ENCODE assay signal across 8 cellular contexts in genomic region chr19:2059422-2060201, GRCh38. TPM values are rescaled to one million over a fixed set of nuclear protein-coding genes. Genes with fewer than 3 reads are reported as not detected.
DNase-seq lines count a peak whose midpoint lies in the region; ATAC-seq and TF ChIP-seq lines count a peak whose summit lies in the region.

No MANE protein-coding gene starts in this region.

- no peaks in the 10 kb centered on the region for H3K36me3 ChIP-seq in CD8-positive, alpha-beta memory T cell (ENCODE audit: insufficient read depth, low read length)
- H3K36me3 ChIP-seq in Loucy (ENCODE audit: insufficient read depth, low read length) = no peaks in the 10 kb centered on the region
- no peaks in the 10 kb centered on the region for H3K36me3 ChIP-seq in heart left ventricle
- H3K36me3 ChIP-seq in psoas muscle (ENCODE audit: insufficient read depth in 1 of 2, low read depth in 1 of 2) = no peaks in the 10 kb centered on the region

- no peaks in the 10 kb centered on the region for H4K20me1 ChIP-seq in Loucy (ENCODE audit: insufficient read depth, low read length, poor library complexity, severe bottlenecking)

- intact Hi-C loops in activated T-helper 2 cell treated with anti-CD3 and anti-CD28 coated beads, Interferon-gamma antibody, Interleukin-2, Interleukin-4, amounts not matched to agents 10 μg/mL and 5 μg/mL and 100 μg/mL, durations not matched to agents 14 hours and 24 hours and 36 hours (cut with micrococcal nuclease) = loop anchor here (5.0 kb wide), 1 partner anchor 38 kb away; the partner anchor contains the start of genes IZUMO4 and MOB3A
- intact Hi-C loops in heart left ventricle (cut with DNase I) (loop anchor here in 2 of 10 donors (10.0 kb wide), 2 partner anchors 195 to 785 kb away; partner anchors contain the start of genes FAM174C (in 1 of the 2) and KLF16 (in 1 of the 2)), psoas muscle (cut with DNase I) (no loop called here)

- H3K27ac Mint-ChIP-seq in CD8-positive, alpha-beta memory T cell = peak overlapping the region; percentile 96 to 100 (median 98)
- peak overlapping the region; percentile 97 for H3K27ac Mint-ChIP-seq in activated T-helper 2 cell treated with anti-CD3 and anti-CD28 coated beads, Interferon-gamma antibody, Interleukin-2, Interleukin-4, amounts not matched to agents 10 μg/mL and 5 μg/mL and 100 μg/mL, durations not matched to agents 14 hours and 24 hours and 36 hours

- no peak for DNase-seq in CD8-positive, alpha-beta memory T cell
- no peak for DNase-seq in activated T-helper 2 cell treated with anti-CD3 and anti-CD28 coated beads, Interferon-gamma antibody, Interleukin-2, Interleukin-4, amounts not matched to agents 10 μg/mL and 5 μg/mL and 100 μg/mL, durations not matched to agents 14 hours and 24 hours and 36 hours (ENCODE audit: low spot score)
- DNase-seq in heart left ventricle = peak in 4 of 5 donors; percentile 60 to 83 (median 78)
- peak; percentile 85 to 94 for DNase-seq in psoas muscle
- no peak for DNase-seq in SKM-1 treated with dmso at 0.1 percent for 144 hours (lab: John Stamatoyannopoulos, UW; ENCODE audit: unreplicated experiment)
- no peak for DNase-seq in 8988T

- H3K4me1 Mint-ChIP-seq in CD8-positive, alpha-beta memory T cell = peaks cover 36 to 67% (median 45%) of the 10 kb centered on the region in 3 donors
- peaks cover 34% of the 10 kb centered on the region for H3K4me1 Mint-ChIP-seq in activated T-helper 2 cell treated with anti-CD3 and anti-CD28 coated beads, Interferon-gamma antibody, Interleukin-2, Interleukin-4, amounts not matched to agents 10 μg/mL and 5 μg/mL and 100 μg/mL, durations not matched to agents 14 hours and 24 hours and 36 hours (ENCODE audit: low read depth)

- peak overlapping the region; percentile 88 for H3K4me3 ChIP-seq in CD8-positive, alpha-beta memory T cell (ENCODE audit: low read length)
- peak overlapping the region; percentile 96 for H3K4me3 ChIP-seq in Loucy (ENCODE audit: low read length, poor library complexity, severe bottlenecking)
- peak overlapping the region in 7 of 12 donors; percentile 11 to 84 (median 67) for H3K4me3 ChIP-seq in heart left ventricle
- peak overlapping the region; percentile 79 for H3K4me3 ChIP-seq in psoas muscle

- H3K36me3 Mint-ChIP-seq in CD8-positive, alpha-beta memory T cell = peaks cover 0 to 7% (median 0%) of the 10 kb centered on the region in 3 donors
- H3K36me3 Mint-ChIP-seq in activated T-helper 2 cell treated with anti-CD3 and anti-CD28 coated beads, Interferon-gamma antibody, Interleukin-2, Interleukin-4, amounts not matched to agents 10 μg/mL and 5 μg/mL and 100 μg/mL, durations not matched to agents 14 hours and 24 hours and 36 hours (ENCODE audit: low read depth) = no peaks in the 10 kb centered on the region

- H3K79me2 ChIP-seq in Loucy (ENCODE audit: insufficient read depth, low read length) = peaks cover 43% of the 10 kb centered on the region

- peak in 1 of 2 donors; percentile 58 for TF ChIP-seq POLR2A in heart left ventricle (IDR thresholded peaks at IDR 0.05)

- 41 to 50% (median 45%) methylated on average over 12 to 24 of the region's 24 CpGs for WGBS in heart left ventricle, 4 donors
- 18 to 31% (median 22%) methylated on average over 21 to 24 of the region's 24 CpGs for WGBS in psoas muscle, 3 donors

- no peaks in the 10 kb centered on the region for H3K27me3 ChIP-seq in CD8-positive, alpha-beta memory T cell (ENCODE audit: insufficient read depth, low read length, poor library complexity, severe bottlenecking)
- H3K27me3 ChIP-seq in Loucy (ENCODE audit: insufficient read depth, low read length, poor library complexity, severe bottlenecking) (no peaks in the 10 kb centered on the region), heart left ventricle (no peaks in the 10 kb centered on the region), psoas muscle (ENCODE audit: insufficient read depth in 3 of 3, low read length in 2 of 3) (no peaks in the 10 kb centered on the region)

- ATAC-seq in heart left ventricle (peak; percentile 5 to 32 (median 26)), psoas muscle (peak; percentile 71 to 80 (median 71)), GM21576 (IDR thresholded peaks at IDR 0.05; ENCODE audit: unreplicated experiment) (no peak)

- no peaks in the 10 kb centered on the region for H3K9me3 Mint-ChIP-seq in CD8-positive, alpha-beta memory T cell
- no peaks in the 10 kb centered on the region for H3K9me3 Mint-ChIP-seq in activated T-helper 2 cell treated with anti-CD3 and anti-CD28 coated beads, Interferon-gamma antibody, Interleukin-2, Interleukin-4, amounts not matched to agents 10 μg/mL and 5 μg/mL and 100 μg/mL, durations not matched to agents 14 hours and 24 hours and 36 hours

- peak overlapping the region; percentile 88 to 96 (median 90) for H3K4me3 Mint-ChIP-seq in CD8-positive, alpha-beta memory T cell
- H3K4me3 Mint-ChIP-seq in activated T-helper 2 cell treated with anti-CD3 and anti-CD28 coated beads, Interferon-gamma antibody, Interleukin-2, Interleukin-4, amounts not matched to agents 10 μg/mL and 5 μg/mL and 100 μg/mL, durations not matched to agents 14 hours and 24 hours and 36 hours (ENCODE audit: low read depth) = peak overlapping the region; percentile 93

- H3K27ac ChIP-seq in CD8-positive, alpha-beta memory T cell (ENCODE audit: low read depth, low read length) = peak overlapping the region; percentile 97
- H3K27ac ChIP-seq in heart left ventricle = peak overlapping the region; percentile 97 to 100 (median 100)
- peak overlapping the region; percentile 97 for H3K27ac ChIP-seq in psoas muscle

- POLR2A ChIA-PET in CD8-positive, alpha-beta memory T cell (lab: Charles Lee) = interaction anchor here (1.2 kb wide), 1 partner anchor 40 kb away, joined by 4 read pairs; no protein-coding TSS in a partner anchor

- H3K9me3 ChIP-seq in CD8-positive, alpha-beta memory T cell (ENCODE audit: low read length) = no peaks in the 10 kb centered on the region
- no peaks in the 10 kb centered on the region for H3K9me3 ChIP-seq in Loucy (ENCODE audit: insufficient read depth, low read depth, low read length)
- H3K9me3 ChIP-seq in heart left ventricle = no peaks in the 10 kb centered on the region
- no peaks in the 10 kb centered on the region for H3K9me3 ChIP-seq in psoas muscle

- peak overlapping the region; percentile 88 for H3K4me2 ChIP-seq in Loucy (ENCODE audit: low read depth, low read length, poor library complexity, severe bottlenecking)

- peak overlapping the region; percentile 93 for H3K9ac ChIP-seq in Loucy (ENCODE audit: low read depth, low read length, poor library complexity, severe bottlenecking)

- H3K9me2 ChIP-seq in Loucy (replicated peaks; ENCODE audit: low read depth, low read length) = no peaks in the 10 kb centered on the region

- no peaks in the 10 kb centered on the region for H3F3A ChIP-seq in Loucy (ENCODE audit: low read depth)

- CTCF ChIA-PET in CD8-positive, alpha-beta memory T cell (lab: Charles Lee) = interaction anchor here (0.8 to 1.0 kb wide), 2 partner anchors 8 to 11 kb away, joined by 3 read pairs; no protein-coding TSS in a partner anchor

- H2AFZ ChIP-seq in Loucy (ENCODE audit: low read length) = no peak overlapping the region

- H3K27me3 Mint-ChIP-seq in CD8-positive, alpha-beta memory T cell = no peaks in the 10 kb centered on the region
- H3K27me3 Mint-ChIP-seq in activated T-helper 2 cell treated with anti-CD3 and anti-CD28 coated beads, Interferon-gamma antibody, Interleukin-2, Interleukin-4, amounts not matched to agents 10 μg/mL and 5 μg/mL and 100 μg/mL, durations not matched to agents 14 hours and 24 hours and 36 hours (ENCODE audit: low read depth) = no peaks in the 10 kb centered on the region

- peaks cover 68% of the 10 kb centered on the region for H3K4me1 ChIP-seq in CD8-positive, alpha-beta memory T cell (ENCODE audit: insufficient read depth, low read length)
- H3K4me1 ChIP-seq in Loucy (ENCODE audit: insufficient read depth, low read length, poor library complexity, severe bottlenecking) = peaks cover 50% of the 10 kb centered on the region
- H3K4me1 ChIP-seq in heart left ventricle = peaks cover 10 to 72% (median 58%) of the 10 kb centered on the region in 12 donors
- peaks cover 63% of the 10 kb centered on the region for H3K4me1 ChIP-seq in psoas muscle

- no peak for TF ChIP-seq CTCF in Loucy (conservative IDR thresholded peaks at IDR 0.05; ENCODE audit: low read length)
- TF ChIP-seq CTCF in heart left ventricle (IDR thresholded peaks at IDR 0.05) = no peak
- no peak for TF ChIP-seq CTCF in psoas muscle (IDR thresholded peaks at IDR 0.05)

RNA-seq across cellular contexts. Expression of gene MKNK2, which starts 8.6 kb away (rescaled TPM):
- 100 to 1,000 TPM; 137 to 147 TPM for total RNA-seq in CD8-positive, alpha-beta memory T cell
- polyA plus RNA-seq in CD8-positive, alpha-beta memory T cell = 50.8 TPM
- 161 and 176 TPM in 2 replicates for total RNA-seq in activated T-helper 2 cell treated with anti-CD3 and anti-CD28 coated beads, Interferon-gamma antibody, Interleukin-2, Interleukin-4, amounts not matched to agents 10 μg/mL and 5 μg/mL and 100 μg/mL, durations not matched to agents 14 hours and 24 hours and 36 hours
- total RNA-seq in heart left ventricle = 100 to 1,000 TPM; 129 to 318 (median 155) TPM
- 100 to 1,000 TPM; 110 to 197 TPM for polyA plus RNA-seq in heart left ventricle
- 1,000 to 10,000 TPM in 2 of 4 donors, 100 to 1,000 TPM in 2; 793 to 2,795 (median 946) TPM for total RNA-seq in psoas muscle
- polyA plus RNA-seq in psoas muscle = 1,000 to 10,000 TPM in 2 of 3 donors, 100 to 1,000 TPM in 1; 888 to 1,268 (median 1,190) TPM

RNA-seq across cellular contexts. Expression of gene MOB3A, which starts 36.5 kb away (rescaled TPM):
- 100 to 1,000 TPM; 171 to 188 TPM for total RNA-seq in CD8-positive, alpha-beta memory T cell
- 106 TPM for polyA plus RNA-seq in CD8-positive, alpha-beta memory T cell
- 175 and 181 TPM in 2 replicates for total RNA-seq in activated T-helper 2 cell treated with anti-CD3 and anti-CD28 coated beads, Interferon-gamma antibody, Interleukin-2, Interleukin-4, amounts not matched to agents 10 μg/mL and 5 μg/mL and 100 μg/mL, durations not matched to agents 14 hours and 24 hours and 36 hours
- total RNA-seq in heart left ventricle = 10 to 100 TPM; 10.8 to 32.3 (median 16.7) TPM
- polyA plus RNA-seq in heart left ventricle = 10 to 100 TPM in 1 of 2 donors, 1 to 10 TPM in 1; 7.1 to 18.6 TPM
- total RNA-seq in psoas muscle = 10 to 100 TPM in 3 of 4 donors, 1 to 10 TPM in 1; 9.9 to 19.8 (median 17.2) TPM
- 10 to 100 TPM in 2 of 3 donors, 1 to 10 TPM in 1; 8.3 to 13.5 (median 11.3) TPM for polyA plus RNA-seq in psoas muscle

RNA-seq across cellular contexts. Expression of gene IZUMO4, which starts 37.1 kb away (rescaled TPM):
- 1 to 10 TPM; 8.9 to 9.7 TPM for total RNA-seq in CD8-positive, alpha-beta memory T cell
- polyA plus RNA-seq in CD8-positive, alpha-beta memory T cell = 0.58 TPM
- 7.6 and 9.5 TPM in 2 replicates for total RNA-seq in activated T-helper 2 cell treated with anti-CD3 and anti-CD28 coated beads, Interferon-gamma antibody, Interleukin-2, Interleukin-4, amounts not matched to agents 10 μg/mL and 5 μg/mL and 100 μg/mL, durations not matched to agents 14 hours and 24 hours and 36 hours
- 1 to 10 TPM in 8 of 9 donors, not detected in 1; 1.7 to 6.2 (median 2.3) TPM for total RNA-seq in heart left ventricle
- polyA plus RNA-seq in heart left ventricle = 1 to 10 TPM; 4.4 to 5.8 TPM
- total RNA-seq in psoas muscle = 1 to 10 TPM in 3 of 4 donors, under 1 TPM in 1; 0.89 to 2.8 (median 1.4) TPM
- 1 to 10 TPM in 2 of 3 donors, under 1 TPM in 1; 0.69 to 3.0 (median 2.0) TPM for polyA plus RNA-seq in psoas muscle

RNA-seq across cellular contexts. Expression of gene BTBD2, which starts 44.1 kb away (rescaled TPM):
- 10 to 100 TPM; 18.6 to 22.5 TPM for total RNA-seq in CD8-positive, alpha-beta memory T cell
- 5.3 TPM for polyA plus RNA-seq in CD8-positive, alpha-beta memory T cell
- total RNA-seq in activated T-helper 2 cell treated with anti-CD3 and anti-CD28 coated beads, Interferon-gamma antibody, Interleukin-2, Interleukin-4, amounts not matched to agents 10 μg/mL and 5 μg/mL and 100 μg/mL, durations not matched to agents 14 hours and 24 hours and 36 hours = 41.3 and 47.0 TPM in 2 replicates
- total RNA-seq in heart left ventricle = 10 to 100 TPM; 47.3 to 81.8 (median 52.6) TPM
- polyA plus RNA-seq in heart left ventricle = 10 to 100 TPM; 39.4 to 46.2 TPM
- 10 to 100 TPM; 56.3 to 68.4 (median 61.9) TPM for total RNA-seq in psoas muscle
- polyA plus RNA-seq in psoas muscle = 10 to 100 TPM; 30.1 to 49.0 (median 36.6) TPM

Comparison
In these comparisons a context has a peak if more than half of its experiments do, and no peak if none do; other contexts are left out.
1. DNase-seq: peak in heart left ventricle (4 of 5) and psoas muscle (2 of 2); none in CD8-positive, alpha-beta memory T cell (0 of 5), activated T-helper 2 cell treated with anti-CD3 and anti-CD28 coated beads, Interferon-gamma antibody, Interleukin-2, Interleukin-4, amounts not matched to agents 10 μg/mL and 5 μg/mL and 100 μg/mL, durations not matched to agents 14 hours and 24 hours and 36 hours (single experiment), SKM-1 treated with dmso at 0.1 percent for 144 hours (single experiment) and 8988T (single experiment).
2. Peak in every context shown above with its lines, with median percentiles within 50 percentile points of each other: H3K27ac ChIP-seq and H3K4me3 ChIP-seq.